In genomic region chr1:39228263-39228662, GRCh38 we compare ENCODE assay signal across 20 cellular contexts.
"Had no signal": no experiment of that assay in that cellular context is flagged by ENCODE, and none has a peak within 500 bp of the region (broad histone marks: within the 10 kb centered on the region; RNA-seq: fewer than 3 reads in every experiment).

No MANE protein-coding gene starts in this region.

- H3K27me3 Mint-ChIP-seq: activated CD4-positive, alpha-beta memory T cell treated with anti-CD3 and anti-CD28 coated beads for 36 hours had no signal

- H3K27ac Mint-ChIP-seq: activated CD4-positive, alpha-beta memory T cell treated with anti-CD3 and anti-CD28 coated beads for 36 hours had no signal

- H2AFZ ChIP-seq: parathyroid adenoma had no signal

- FAIRE-seq: astrocyte had no signal

- H3K27ac ChIP-seq: adrenal gland, breast epithelium, gastrocnemius medialis, heart right ventricle, neutrophil, parathyroid adenoma, upper lobe of right lung, VCaP had no signal

- H3K4me3 ChIP-seq: adrenal gland, breast epithelium, gastrocnemius medialis, heart right ventricle, upper lobe of right lung had no signal

- H3K4me3 Mint-ChIP-seq: activated CD4-positive, alpha-beta memory T cell treated with anti-CD3 and anti-CD28 coated beads for 36 hours had no signal

- H3K79me2 ChIP-seq: parathyroid adenoma had no signal

- H3K4me2 ChIP-seq: SK-N-SH had no signal

- H3K36me3 ChIP-seq: adrenal gland, breast epithelium had no signal

- H3K9me3 Mint-ChIP-seq: activated CD4-positive, alpha-beta memory T cell treated with anti-CD3 and anti-CD28 coated beads for 36 hours had no signal

- H3K9ac ChIP-seq: parathyroid adenoma, SK-N-SH had no signal

- DNase-seq: activated CD4-positive, alpha-beta memory T cell treated with anti-CD3 and anti-CD28 coated beads for 36 hours; activated naive CD4-positive, alpha-beta T cell treated with Interleukin-2 at 50 U/mL for 16 hours; activated T-cell treated with anti-CD3 and anti-CD28 coated beads for 4 hours; adrenal gland; cerebellar nuclear complex; cortex of kidney; gastrocnemius medialis; heart right ventricle; kidney glomerular epithelial cell; left ventricle myocardium superior; SK-N-SH; stimulated activated naive CD4-positive, alpha-beta T cell; T-helper 1 cell; upper lobe of right lung had no signal

- H3K9me3 ChIP-seq: adrenal gland, breast epithelium, gastrocnemius medialis, heart right ventricle, neutrophil, SK-N-SH, upper lobe of right lung had no signal

- H3K27me3 ChIP-seq: adrenal gland, breast epithelium, gastrocnemius medialis, heart right ventricle, neutrophil, upper lobe of right lung had no signal

- ATAC-seq: esophagus mucosa, gastrocnemius medialis, heart right ventricle, left ventricle myocardium superior, upper lobe of right lung had no signal
